In genomic region chr13:102317593-102317992, GRCh38 we compare ENCODE assay signal across 11 cellular contexts.
DNase-seq lines count a peak whose midpoint lies in the region; ATAC-seq and TF ChIP-seq lines count a peak whose summit lies in the region.
"Had no signal": no experiment of that assay in that cellular context is flagged by ENCODE, and none has a peak within 500 bp of the region (broad histone marks: within the 10 kb centered on the region; RNA-seq: fewer than 3 reads in every experiment).

No MANE protein-coding gene starts in this region.

- H3K9me3 ChIP-seq in gastroesophageal sphincter (no peaks in the 10 kb centered on the region), lung (ENCODE audit: control insufficient read depth in 2 of 2, insufficient read depth in 1 of 2, low read length in 1 of 2) (peaks cover 0 to 2% of the 10 kb centered on the region in 2 donors), tibial artery (no peaks in the 10 kb centered on the region)

- WGBS in gastroesophageal sphincter (ENCODE audit: low coverage in 1 of 2), 2 donors = 0 to 20% methylated on average over 1 to 2 of the region's 2 CpGs
- 45 to 63% methylated on average over 2 of the region's 2 CpGs for WGBS in lung, 2 donors

- H3K27ac ChIP-seq in gastroesophageal sphincter = peak overlapping the region in 3 of 4 donors; percentile 53 to 67 (median 63)
- no peak overlapping the region for H3K27ac ChIP-seq in lung (ENCODE audit: low read depth in 1 of 2, low read length in 1 of 2)
- H3K27ac ChIP-seq in tibial artery = peak overlapping the region in 1 of 2 donors; percentile 23

- no peak for TF ChIP-seq POLR2A in gastroesophageal sphincter (IDR thresholded peaks at IDR 0.05)

- TF ChIP-seq CTCF in gastroesophageal sphincter (IDR thresholded peaks at IDR 0.05) (no peak), lung (IDR thresholded peaks at IDR 0.05; ENCODE audit: control extremely low read depth, extremely low read depth) (no peak), tibial artery (IDR thresholded peaks at IDR 0.05) (no peak), GM10248 (IDR thresholded peaks at IDR 0.05; ENCODE audit: control extremely low read depth, extremely low read depth, low read depth, missing control alignments) (no peak)

- ATAC-seq in SK-N-SH treated with all-trans-retinoic acid at 6 μM for 48 hours = peak; percentile 79
- peak; percentile 92 for ATAC-seq in gastroesophageal sphincter
- peak; percentile 74 for ATAC-seq in lung (ENCODE audit: insufficient read depth, low FRiP score)
- ATAC-seq in HG03460 (IDR thresholded peaks at IDR 0.05; ENCODE audit: unreplicated experiment) = no peak

- intact Hi-C loops in tibial artery (cut with DNase I; ENCODE audit: low total_unique reads) = no loop called here

- CTCF ChIA-PET in GM10248 (lab: Yijun Ruan, JAX) = interaction anchor here (2.0 kb wide), 1 partner anchor 26 kb away, joined by 5 read pairs; no protein-coding TSS in a partner anchor

- no peaks in the 10 kb centered on the region for H3K27me3 ChIP-seq in gastroesophageal sphincter
- H3K27me3 ChIP-seq in lung (ENCODE audit: control insufficient read depth, insufficient read depth) = no peaks in the 10 kb centered on the region
- no peaks in the 10 kb centered on the region for H3K27me3 ChIP-seq in tibial artery

- H3K36me3 ChIP-seq in gastroesophageal sphincter (no peaks in the 10 kb centered on the region), lung (ENCODE audit: control insufficient read depth in 2 of 2, insufficient read depth in 2 of 2, low read length in 2 of 2) (no peaks in the 10 kb centered on the region), tibial artery (no peaks in the 10 kb centered on the region)

- no peak for TF ChIP-seq EP300 in gastroesophageal sphincter (IDR thresholded peaks at IDR 0.05)

- H3K4me3 ChIP-seq in gastroesophageal sphincter = no peak overlapping the region
- H3K4me3 ChIP-seq in lung = no peak overlapping the region
- no peak overlapping the region for H3K4me3 ChIP-seq in tibial artery

- H3K4me1 ChIP-seq in gastroesophageal sphincter (peaks cover 0 to 18% (median 8%) of the 10 kb centered on the region in 3 donors), lung (ENCODE audit: control insufficient read depth in 2 of 2, insufficient read depth in 2 of 2, low read length in 2 of 2) (peaks cover 2 to 6% of the 10 kb centered on the region in 2 donors), tibial artery (peaks cover 0 to 13% (median 6%) of the 10 kb centered on the region in 4 donors)

- POLR2A ChIA-PET in GM10248 (lab: Yijun Ruan, JAX) = no interaction called here

- peak; percentile 70 for DNase-seq in lung (ENCODE audit: low spot score)
- peak; percentile 88 to 89 for DNase-seq in tibial artery
- DNase-seq in NOMO-1 treated with dmso at 0.1 percent for 144 hours (lab: John Stamatoyannopoulos, UW; ENCODE audit: unreplicated experiment) = no peak
- no peak for DNase-seq in stimulated activated CD4-positive, alpha-beta T cell treated with anti-CD3 and anti-CD28 coated beads, Interleukin-4, amount 100 ng/mL, for 4 hours
- DNase-seq in GM10248 (ENCODE audit: extremely low spot score) = no peak
- DNase-seq: effector memory CD4-positive, alpha-beta T cell; H9; NCI-H1930 had no signal

TF ChIP-seq in SK-N-SH treated with all-trans-retinoic acid at 6 μM for 48 hours, 23 proteins besides CTCF, POLR2A, EP300 and RAD21:
- TF ChIP-seq PATZ1 (CRISPR knock-in tag; IDR thresholded peaks at IDR 0.05; ENCODE audit: borderline replicate concordance) (peak; percentile 71; the same call in 1 of the 2 replicates), CSDC2 (CRISPR knock-in tag; IDR thresholded peaks at IDR 0.05) (0 out of 2 replicates have a peak, but pooled peaks have one; percentile 40), ISL1 (CRISPR knock-in tag; IDR thresholded peaks at IDR 0.05) (peak; percentile 25; the same call in 1 of the 2 replicates), POU6F1 (CRISPR knock-in tag; IDR thresholded peaks at IDR 0.05; ENCODE audit: borderline replicate concordance, low read depth) (no peak), TCF4 (CRISPR knock-in tag; IDR thresholded peaks at IDR 0.05; ENCODE audit: borderline replicate concordance) (peak; percentile 59), RARB (CRISPR knock-in tag; IDR thresholded peaks at IDR 0.05) (no peak), ZNF70 (CRISPR knock-in tag; IDR thresholded peaks at IDR 0.05) (no peak), ZFP3 (CRISPR knock-in tag; IDR thresholded peaks at IDR 0.05) (no peak), ZNF565 (CRISPR knock-in tag; conservative IDR thresholded peaks at IDR 0.05; ENCODE audit: low read depth) (no peak), TSHZ2 (CRISPR knock-in tag; IDR thresholded peaks at IDR 0.05) (peak; percentile 70; the same call in 1 of the 2 replicates), ARNTL (CRISPR knock-in tag; IDR thresholded peaks at IDR 0.05; ENCODE audit: borderline replicate concordance, low read depth) (no peak)

Comparison
In these comparisons a context has a peak if more than half of its experiments do, and no peak if none do; other contexts are left out.
1. H3K27ac ChIP-seq: peak in gastroesophageal sphincter (3 of 4); none in lung (0 of 2).
2. DNase-seq: peak in lung (single experiment) and tibial artery (2 of 2); none in NOMO-1 treated with dmso at 0.1 percent for 144 hours (single experiment), stimulated activated CD4-positive, alpha-beta T cell treated with anti-CD3 and anti-CD28 coated beads, Interleukin-4, amount 100 ng/mL, for 4 hours (0 of 2) and GM10248 (single experiment).